15 cellular contexts compared by ENCODE assay signal in genomic region chr14:21022686-21023085, GRCh38. TPM values are rescaled to one million over a fixed set of nuclear protein-coding genes. Genes with fewer than 3 reads are reported as not detected.
DNase-seq lines count a peak whose midpoint lies in the region; ATAC-seq, FAIRE-seq and TF ChIP-seq lines count a peak whose summit lies in the region.
"Had no signal": no experiment of that assay in that cellular context is flagged by ENCODE, and none has a peak within 500 bp of the region (broad histone marks: within the 10 kb centered on the region; RNA-seq: fewer than 3 reads in every experiment).

No MANE protein-coding gene starts in this region.

- no peak for FAIRE-seq in urothelium cell line (lab: Jason Lieb, UNC)
- FAIRE-seq: GM18507 had no signal

- H3K27ac ChIP-seq in ascending aorta (peak overlapping the region; percentile 84 to 88), right lobe of liver (peak overlapping the region; percentile 72 to 89 (median 79)), spleen (peak overlapping the region in 6 of 8 donors; percentile 81 to 93 (median 87))

- intact Hi-C loops in ascending aorta (cut with DNase I) (no loop called here), right lobe of liver (cut with DNase I) (no loop called here), spleen (cut with DNase I; ENCODE audit: low total_unique reads) (no loop called here)

- H3K9me3 ChIP-seq in ascending aorta, result no peaks in the 10 kb centered on the region
- H3K9me3 ChIP-seq in right lobe of liver, result no peaks in the 10 kb centered on the region
- no peaks in the 10 kb centered on the region for H3K9me3 ChIP-seq in spleen

- TF ChIP-seq POLR2A in right lobe of liver (IDR thresholded peaks at IDR 0.05) (no peak), spleen (IDR thresholded peaks at IDR 0.05) (no peak)

- H3K27me3 ChIP-seq in ascending aorta (no peaks in the 10 kb centered on the region), right lobe of liver (no peaks in the 10 kb centered on the region), spleen (replicated peaks in 1 of 7) (peaks cover 0 to 31% (median 0%) of the 10 kb centered on the region in 7 donors)

- H3K36me3 ChIP-seq in ascending aorta (peaks cover 24 to 37% of the 10 kb centered on the region in 2 donors), right lobe of liver (peaks cover 0 to 43% (median 26%) of the 10 kb centered on the region in 4 donors), spleen (peaks cover 0 to 46% (median 19%) of the 10 kb centered on the region in 6 donors)

- TF ChIP-seq CTCF in ascending aorta (IDR thresholded peaks at IDR 0.05), result no peak
- no peak for TF ChIP-seq CTCF in right lobe of liver (IDR thresholded peaks at IDR 0.05)
- no peak for TF ChIP-seq CTCF in spleen (IDR thresholded peaks at IDR 0.05 in 8 of 11, conservative IDR thresholded peaks at IDR 0.05 in 3 of 11)

- peaks cover 6 to 20% of the 10 kb centered on the region in 2 donors for H3K4me1 ChIP-seq in ascending aorta
- peaks cover 0 to 8% (median 2%) of the 10 kb centered on the region in 4 donors for H3K4me1 ChIP-seq in right lobe of liver
- peaks cover 13 to 90% (median 59%) of the 10 kb centered on the region in 6 donors for H3K4me1 ChIP-seq in spleen

- DNase-seq in D341Med (ENCODE audit: low spot score), result peak; percentile 6
- DNase-seq in ascending aorta (ENCODE audit: low spot score in 2 of 2), result no peak
- peak in 1 of 3 donors; percentile 37 for DNase-seq in right lobe of liver
- DNase-seq in spleen, result no peak
- no peak for DNase-seq in urothelium cell line (ENCODE audit: low spot score)
- DNase-seq in activated CD4-positive, alpha-beta T cell treated with anti-CD3 and anti-CD28 coated beads, Interleukin-2, amount 50 U/mL, for 48 hours, result no peak
- DNase-seq in NOMO-1 treated with DMSO at 0.1 percent for 48 hours (lab: John Stamatoyannopoulos, UW; ENCODE audit: unreplicated experiment), result no peak
- DNase-seq: activated CD4-positive, CD25-positive, alpha-beta regulatory T cell treated with anti-CD3 and anti-CD28 coated beads, Interleukin-2, amount 50 U/mL, for 72 hours; activated T-cell treated with anti-CD3 and anti-CD28 coated beads, Interleukin-2, amount 50 U/mL, for 72 hours; GF-D8; stimulated activated naive CD8-positive, alpha-beta T cell treated with anti-CD3 and anti-CD28 coated beads, Interleukin-15, Interleukin-2, amounts not matched to agents 100 U/mL and 50 U/mL, for 24 hours had no signal

- H3K4me3 ChIP-seq in ascending aorta (peak overlapping the region in 1 of 2 donors; percentile 67), right lobe of liver (peak overlapping the region in 1 of 3 donors; percentile 98), spleen (peak overlapping the region in 4 of 8 donors; percentile 78 to 90 (median 80))

- 11% methylated on average over 4 of the region's 5 CpGs for WGBS in right lobe of liver (ENCODE audit: insufficient coverage, low coverage, low lambda C conversion rate, missing lambda C conversion rate)
- WGBS in spleen, 5 donors, result 69 to 82% (median 77%) methylated on average over 5 of the region's 5 CpGs

- no peak for ATAC-seq in right lobe of liver
- ATAC-seq in HG03280 (IDR thresholded peaks at IDR 0.05; ENCODE audit: unreplicated experiment), result no peak
- ATAC-seq: activated T-cell treated with anti-CD3 and anti-CD28 coated beads, Interleukin-2, amount 50 U/mL, for 72 hours; stimulated activated naive CD8-positive, alpha-beta T cell treated with anti-CD3 and anti-CD28 coated beads, Interleukin-15, Interleukin-2, amounts not matched to agents 100 U/mL and 50 U/mL, for 24 hours had no signal

RNA-seq across cellular contexts. Expression of gene NDRG2, which starts 2.2 kb away (rescaled TPM):
- total RNA-seq in ascending aorta, result 216 TPM
- 100 to 1,000 TPM in 5 of 6 experiments, 10 to 100 TPM in 1; 92.2 to 255 (median 192) TPM for total RNA-seq in right lobe of liver
- total RNA-seq in spleen, result 100 to 1,000 TPM; 101 to 335 (median 270) TPM
- 100 to 1,000 TPM in 1 of 3 donors, 10 to 100 TPM in 2; 72.4 to 174 (median 74.1) TPM for polyA plus RNA-seq in spleen

RNA-seq across cellular contexts. Expression of gene TPPP2, which starts 7.3 kb away (rescaled TPM):
- not detected for total RNA-seq in ascending aorta
- 1 to 10 TPM in 3 of 6 experiments, under 1 TPM in 3; 0.24 to 3.4 (median 1.6) TPM for total RNA-seq in right lobe of liver
- under 1 TPM in 3 of 7 donors, not detected in 4; 0.57 to 0.91 (median 0.76) TPM for total RNA-seq in spleen
- polyA plus RNA-seq in spleen, result under 1 TPM in 2 of 3 donors, not detected in 1; 0.09 to 0.22 TPM
- total RNA-seq: activated T-cell treated with anti-CD3 and anti-CD28 coated beads, Interleukin-2, amount 50 U/mL, for 72 hours; HT-29; mesenteric fat pad had no signal

RNA-seq across cellular contexts. Expression of gene RNASE13, which starts 11.9 kb away (rescaled TPM):
- not detected for total RNA-seq in ascending aorta
- not detected for total RNA-seq in right lobe of liver
- under 1 TPM in 1 of 7 donors, not detected in 6; 0.30 TPM for total RNA-seq in spleen
- polyA plus RNA-seq in spleen, result not detected
- total RNA-seq: activated T-cell treated with anti-CD3 and anti-CD28 coated beads, Interleukin-2, amount 50 U/mL, for 72 hours; HT-29; mesenteric fat pad had no signal

RNA-seq across cellular contexts. Expression of gene RNASE7, which starts 19.5 kb away (rescaled TPM):
- total RNA-seq in ascending aorta (not detected), right lobe of liver (under 1 TPM in 3 of 6 experiments, not detected in 3; 0.18 to 0.31 (median 0.22) TPM), spleen (not detected)
- polyA plus RNA-seq in spleen, result not detected
- total RNA-seq: activated T-cell treated with anti-CD3 and anti-CD28 coated beads, Interleukin-2, amount 50 U/mL, for 72 hours; HT-29 had no signal

RNA-seq across cellular contexts. Expression of gene SLC39A2, which starts 23.6 kb away (rescaled TPM):
- total RNA-seq in ascending aorta (not detected), right lobe of liver (not detected), spleen (under 1 TPM in 1 of 7 donors, not detected in 6; 0.23 TPM)
- polyA plus RNA-seq in spleen, result under 1 TPM; 0.06 to 0.16 (median 0.15) TPM
- total RNA-seq: HT-29, mesenteric fat pad had no signal
